In genomic region chr4:52038109-52038912, GRCh38 we compare ENCODE assay signal across 8 cellular contexts. TPM values are rescaled to one million over a fixed set of nuclear protein-coding genes. Genes with fewer than 3 reads are reported as not detected.
A peak's percentile ranks its signal among the peaks of the same experiment; 100 is the strongest.
DNase-seq lines count a peak whose midpoint lies in the region; ATAC-seq, FAIRE-seq and TF ChIP-seq lines count a peak whose summit lies in the region.

SGCB (minus strand) TSS chr4:52038299; CDS start chr4:52038259, 40 bp downstream.

- H3K36me3 Mint-ChIP-seq in WTC11: no peaks in the 10 kb centered on the region

- in situ Hi-C loops in GM13976 (cut with MboI; ENCODE audit: low sequenced_read_pairs, unreplicated experiment): no loop called here

- peak within 1 kb of the TSS; percentile 73 for H3K4me3 ChIP-seq in bronchial epithelial cell (ENCODE audit: low read depth, low read length)

- peak; percentile 87 for ATAC-seq in WTC11

- TF ChIP-seq CTCF in GM13976 (IDR thresholded peaks at IDR 0.05; ENCODE audit: borderline replicate concordance, control extremely low read depth, extremely low read depth, insufficient read depth, missing control alignments): no peak
- no peak for TF ChIP-seq CTCF in WTC11 (IDR thresholded peaks at IDR 0.05)
- no peak for TF ChIP-seq CTCF in bronchial epithelial cell (IDR thresholded peaks at IDR 0.05; ENCODE audit: insufficient read depth, low read length, severe bottlenecking)

- H3K27me3 Mint-ChIP-seq in WTC11 (ENCODE audit: low read depth): peaks cover 36% of the 10 kb centered on the region

- CTCF ChIA-PET in HEK293T (lab: Yijun Ruan, JAX) (no interaction called here), WTC11 (lab: Charles Lee) (interaction anchor here (0.8 to 1.4 kb wide), 3 partner anchors 10 to 153 kb away, joined by 3 to 4 read pairs (median 3); no protein-coding TSS in a partner anchor)

- no peak for FAIRE-seq in bronchial epithelial cell (lab: Jason Lieb, UNC)

- POLR2A ChIA-PET in HEK293T (lab: Yijun Ruan, JAX) (interaction anchor here (1.0 to 2.0 kb wide), 4 partner anchors 13 to 694 kb away, joined by 3 to 6 read pairs (median 4); partner anchors contain the start of genes DCUN1D4 and SPATA18), WTC11 (lab: Charles Lee) (interaction anchor here (1.0 to 1.5 kb wide), 2 partner anchors 14 to 195 kb away, joined by 4 read pairs; partner anchors contain the start of gene DCUN1D4)

- H3K27ac Mint-ChIP-seq in WTC11: peak within 1 kb of the TSS; percentile 37; the same call in 1 of the 2 replicates

- DNase-seq in GM13976 (ENCODE audit: low spot score) (peak; percentile 83), HEK293T (ENCODE audit: extremely low spot score) (peak; percentile 75), NCI-H1105 (lab: John Stamatoyannopoulos, UW) (peak; percentile 36), WTC11 (ENCODE audit: low spot score) (peak; percentile 74), bronchial epithelial cell (ENCODE audit: low read depth) (no peak), islet precursor cell (peak; percentile 81), NCI-H2029 (lab: John Stamatoyannopoulos, UW) (no peak)
- peak; percentile 54 to 65 for DNase-seq in stimulated activated CD4-positive, alpha-beta T cell treated with anti-CD3 and anti-CD28 coated beads, Interleukin-12 subunit alpha, Interleukin-12 subunit beta, amount 100 ng/mL, for 24 hours (ENCODE audit: low read depth in 2 of 2)

- H3K36me3 ChIP-seq in bronchial epithelial cell (ENCODE audit: control insufficient read depth, insufficient read depth, low read length): no peaks in the 10 kb centered on the region

- peak within 1 kb of the TSS; percentile 81 for H3K4me3 Mint-ChIP-seq in WTC11

- peaks cover 26% of the 10 kb centered on the region for H3K4me1 Mint-ChIP-seq in WTC11

- no peaks in the 10 kb centered on the region for H3K9me3 Mint-ChIP-seq in WTC11

- peaks cover 4% of the 10 kb centered on the region for H3K27me3 ChIP-seq in bronchial epithelial cell (ENCODE audit: control insufficient read depth, insufficient read depth, low read length)

TF ChIP-seq in HEK293T, 16 proteins besides CTCF, POLR2A, EP300 and RAD21:
- TF ChIP-seq BHLHE40 (IDR thresholded peaks at IDR 0.05; ENCODE audit: borderline replicate concordance) (no peak), ARNT (IDR thresholded peaks at IDR 0.05) (no peak), LEF1 (IDR thresholded peaks at IDR 0.05; ENCODE audit: borderline replicate concordance) (no peak), NFRKB (IDR thresholded peaks at IDR 0.05) (no peak), FOXM1 (IDR thresholded peaks at IDR 0.05; ENCODE audit: borderline replicate concordance) (peak; percentile 52; the same call in 1 of the 2 replicates)

TF ChIP-seq in WTC11, 78 proteins besides CTCF, POLR2A, EP300 and RAD21 (continues in another document):
- peak; percentile 68 for TF ChIP-seq E2F5 (CRISPR knock-in tag; IDR thresholded peaks at IDR 0.05)
- no peak for TF ChIP-seq ZNF121 (CRISPR knock-in tag; IDR thresholded peaks at IDR 0.05)
- TF ChIP-seq PREB (CRISPR knock-in tag; IDR thresholded peaks at IDR 0.05; ENCODE audit: borderline replicate concordance): no peak
- TF ChIP-seq GABPB1 (CRISPR knock-in tag; IDR thresholded peaks at IDR 0.05): no peak
- TF ChIP-seq ZNF232 (CRISPR knock-in tag; IDR thresholded peaks at IDR 0.05): no peak
- no peak for TF ChIP-seq ZNF532 (CRISPR knock-in tag; IDR thresholded peaks at IDR 0.05; ENCODE audit: borderline replicate concordance)
- peak; percentile 66; the same call in 1 of the 2 replicates for TF ChIP-seq ZBTB21 (CRISPR knock-in tag; IDR thresholded peaks at IDR 0.05; ENCODE audit: borderline replicate concordance)
- TF ChIP-seq RELA (CRISPR knock-in tag; IDR thresholded peaks at IDR 0.05; ENCODE audit: borderline replicate concordance): no peak
- TF ChIP-seq USF2 (CRISPR knock-in tag; IDR thresholded peaks at IDR 0.05): no peak
- no peak for TF ChIP-seq TCF7 (CRISPR knock-in tag; IDR thresholded peaks at IDR 0.05; ENCODE audit: low read depth)
- TF ChIP-seq TP53 (CRISPR knock-in tag; IDR thresholded peaks at IDR 0.05): 0 out of 2 replicates have a peak, but pooled peaks have one; percentile 40
- peak; percentile 19; the same call in 1 of the 2 replicates for TF ChIP-seq ZNF423 (CRISPR knock-in tag; IDR thresholded peaks at IDR 0.05)
- no peak for TF ChIP-seq E2F1 (CRISPR knock-in tag; IDR thresholded peaks at IDR 0.05)
- TF ChIP-seq ATF3 (CRISPR knock-in tag; conservative IDR thresholded peaks at IDR 0.05): no peak
- TF ChIP-seq SMAD3 (CRISPR knock-in tag; IDR thresholded peaks at IDR 0.05; ENCODE audit: borderline replicate concordance): no peak

RNA-seq across cellular contexts. Expression of gene SGCB, which starts in this region (rescaled TPM):
- total RNA-seq in WTC11 (2021): 26.0 to 28.2 TPM (median 27.6 TPM) in 3 replicates
- 7.2 and 7.6 TPM in 2 replicates for total RNA-seq in bronchial epithelial cell

Comparison
In these comparisons a context has a peak if more than half of its experiments do, and no peak if none do; other contexts are left out.
1. DNase-seq: peak in GM13976 (single experiment), HEK293T (single experiment), NCI-H1105 (single experiment), WTC11 (single experiment), islet precursor cell (single experiment) and stimulated activated CD4-positive, alpha-beta T cell treated with anti-CD3 and anti-CD28 coated beads, Interleukin-12 subunit alpha, Interleukin-12 subunit beta, amount 100 ng/mL, for 24 hours (2 of 2); none in bronchial epithelial cell (single experiment) and NCI-H2029 (single experiment).